Comparison of ENCODE assay signal across 9 cellular contexts in genomic region chr7:37247881-37248280, GRCh38.
DNase-seq lines count a peak whose midpoint lies in the region; ATAC-seq and TF ChIP-seq lines count a peak whose summit lies in the region.
"Had no signal": no experiment of that assay in that cellular context is flagged by ENCODE, and none has a peak within 500 bp of the region (broad histone marks: within the 10 kb centered on the region; RNA-seq: fewer than 3 reads in every experiment).

No MANE protein-coding gene starts in this region.

- peaks cover 21% of the 10 kb centered on the region for H3K4me1 Mint-ChIP-seq in memory B cell

- H3K27ac ChIP-seq in dorsolateral prefrontal cortex (peak overlapping the region in 58 of 59 donors; percentile 34 to 100 (median 92)), thyroid gland (no peak overlapping the region)
- H3K27ac ChIP-seq: parathyroid adenoma had no signal

- H3K4me3 ChIP-seq in AG10803 (ENCODE audit: low read length), result no peak overlapping the region
- H3K4me3 ChIP-seq in dorsolateral prefrontal cortex, result no peak overlapping the region
- no peak overlapping the region for H3K4me3 ChIP-seq in thyroid gland (replicated peaks in 1 of 3)

- ATAC-seq in memory B cell (ENCODE audit: low read depth), result no peak
- ATAC-seq in GM19467 (IDR thresholded peaks at IDR 0.05; ENCODE audit: unreplicated experiment), result no peak

- H3K36me3 Mint-ChIP-seq in memory B cell, result peaks cover 19% of the 10 kb centered on the region

- 65% methylated on average over 2 of the region's 2 CpGs for WGBS in thyroid gland, 2 donors

- H3K27me3 ChIP-seq in dorsolateral prefrontal cortex, result no peaks in the 10 kb centered on the region
- no peaks in the 10 kb centered on the region for H3K27me3 ChIP-seq in thyroid gland

- no peaks in the 10 kb centered on the region for H3K9me3 ChIP-seq in thyroid gland

- H3K27ac Mint-ChIP-seq in memory B cell, result peak overlapping the region; percentile 35

- no peaks in the 10 kb centered on the region for H3K9me3 Mint-ChIP-seq in memory B cell

- H3K27me3 Mint-ChIP-seq in memory B cell, result no peaks in the 10 kb centered on the region

- no peak for TF ChIP-seq POLR2A in thyroid gland (IDR thresholded peaks at IDR 0.05)

- no peaks in the 10 kb centered on the region for H3K36me3 ChIP-seq in thyroid gland

- peaks cover 9 to 10% of the 10 kb centered on the region in 2 donors for H3K4me1 ChIP-seq in thyroid gland
- H3K4me1 ChIP-seq: parathyroid adenoma had no signal

- no peak overlapping the region for H3K4me3 Mint-ChIP-seq in memory B cell

- TF ChIP-seq CTCF in AG10803 (conservative IDR thresholded peaks at IDR 0.05; ENCODE audit: low read length), result no peak
- no peak for TF ChIP-seq CTCF in dorsolateral prefrontal cortex (IDR thresholded peaks at IDR 0.05 in 54 of 56, conservative IDR thresholded peaks at IDR 0.05 in 2 of 56; ENCODE audit: low read depth in 1 of 56, partially characterized antibody in 56 of 56)
- no peak for TF ChIP-seq CTCF in thyroid gland (IDR thresholded peaks at IDR 0.05)

- intact Hi-C loops in dorsolateral prefrontal cortex (cut with DNase I) (no loop called here), thyroid gland (cut with DNase I) (no loop called here)

- DNase-seq in AG10803 (ENCODE audit: low read depth) (peak; percentile 15), MV-4-11 (lab: John Stamatoyannopoulos, UW) (peak; percentile 92), dorsolateral prefrontal cortex (no peak), memory B cell (ENCODE audit: low spot score in 2 of 2) (no peak), thyroid gland (no peak), COLO829 (ENCODE audit: low spot score) (no peak), nucleus accumbens (lab: John Stamatoyannopoulos, UW) (no peak)

Comparison
In these comparisons a context has a peak if more than half of its experiments do, and no peak if none do; other contexts are left out.
1. DNase-seq: peak in AG10803 (single experiment) and MV-4-11 (single experiment); none in dorsolateral prefrontal cortex (0 of 10), memory B cell (0 of 2), thyroid gland (0 of 2), COLO829 (single experiment) and nucleus accumbens (0 of 56).
2. H3K27ac ChIP-seq: peak in dorsolateral prefrontal cortex (58 of 59); none in thyroid gland (0 of 3).